1 cellular context compared by ENCODE assay signal in the genomic region with DNA sequence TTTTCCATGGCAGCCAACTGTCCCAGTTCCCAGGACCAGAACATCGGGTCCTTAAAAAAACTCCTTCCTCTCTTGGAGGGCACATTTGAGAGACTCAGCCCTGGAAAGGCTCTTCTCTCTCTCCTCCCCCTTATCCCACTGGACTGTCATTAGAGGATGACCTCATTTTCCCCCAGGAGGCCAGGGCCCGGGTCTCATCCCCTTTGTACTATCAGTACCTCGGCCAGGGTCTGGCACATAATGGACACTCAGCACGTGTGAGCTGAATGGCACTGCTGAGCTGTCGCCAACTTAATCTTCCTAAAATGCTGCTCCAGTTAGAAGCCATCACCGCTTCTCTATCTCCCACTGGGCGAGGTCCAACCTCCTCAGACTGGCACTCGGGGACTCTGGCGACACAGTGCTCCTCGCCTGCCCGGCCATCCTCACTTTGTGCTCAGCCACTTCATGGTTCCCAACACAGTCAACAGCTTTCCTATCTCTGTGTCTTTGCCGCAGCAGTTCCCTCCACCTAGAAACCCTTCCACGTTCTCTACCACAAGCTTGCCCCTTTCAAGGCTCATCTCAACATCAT.
TF ChIP-seq lines count a peak whose summit lies in the region.

No MANE protein-coding gene starts in this region.

TF ChIP-seq in IMR-90, 13 proteins besides CTCF, POLR2A, EP300 and RAD21 (continued from another document):
- TF ChIP-seq, protein P1, sequence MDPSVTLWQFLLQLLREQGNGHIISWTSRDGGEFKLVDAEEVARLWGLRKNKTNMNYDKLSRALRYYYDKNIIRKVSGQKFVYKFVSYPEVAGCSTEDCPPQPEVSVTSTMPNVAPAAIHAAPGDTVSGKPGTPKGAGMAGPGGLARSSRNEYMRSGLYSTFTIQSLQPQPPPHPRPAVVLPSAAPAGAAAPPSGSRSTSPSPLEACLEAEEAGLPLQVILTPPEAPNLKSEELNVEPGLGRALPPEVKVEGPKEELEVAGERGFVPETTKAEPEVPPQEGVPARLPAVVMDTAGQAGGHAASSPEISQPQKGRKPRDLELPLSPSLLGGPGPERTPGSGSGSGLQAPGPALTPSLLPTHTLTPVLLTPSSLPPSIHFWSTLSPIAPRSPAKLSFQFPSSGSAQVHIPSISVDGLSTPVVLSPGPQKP (IDR thresholded peaks at IDR 0.05; ENCODE audit: borderline replicate concordance, low read depth, low read length), result no peak
